Comparison of ENCODE assay signal across 9 cellular contexts in the genomic region with DNA sequence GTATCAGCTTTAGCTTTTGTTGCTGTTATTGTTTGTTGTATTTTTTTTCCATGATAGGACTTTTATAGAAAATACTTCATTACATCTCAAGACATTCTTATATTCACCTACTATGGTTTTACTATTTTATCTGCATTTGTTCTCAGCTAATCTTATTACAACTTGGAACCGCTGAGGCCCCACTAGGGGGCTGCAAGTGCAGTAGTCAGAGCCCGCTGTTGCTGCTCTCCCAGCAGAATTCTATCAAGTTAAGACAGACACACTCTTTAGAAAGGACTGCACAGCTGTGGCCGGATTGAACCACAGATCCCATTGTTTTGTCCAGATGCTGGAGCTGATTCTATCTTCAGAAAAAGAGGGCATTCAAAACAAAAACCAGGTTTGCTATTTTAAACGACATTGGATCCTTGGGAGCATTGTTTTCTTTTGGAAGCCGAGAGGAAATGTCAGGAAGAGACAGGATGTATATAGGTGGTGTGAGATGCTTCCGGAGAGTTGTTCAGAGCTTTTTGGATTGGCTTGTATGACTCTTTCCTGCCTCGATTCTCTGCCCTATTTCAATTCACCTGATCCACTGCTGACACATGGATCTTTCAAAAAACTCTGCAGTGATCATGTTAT.
DNase-seq lines count a peak whose midpoint lies in the region; ATAC-seq and TF ChIP-seq lines count a peak whose summit lies in the region.
"Had no signal": no experiment of that assay in that cellular context is flagged by ENCODE, and none has a peak within 500 bp of the region (broad histone marks: within the 10 kb centered on the region; RNA-seq: fewer than 3 reads in every experiment).

No MANE protein-coding gene starts in this region.

- H3K9ac ChIP-seq in OCI-LY1 (ENCODE audit: low read length) (no peak overlapping the region), fibroblast of lung (ENCODE audit: insufficient read depth, low read length) (no peak overlapping the region)

- H3K27ac ChIP-seq in GM23338 (ENCODE audit: low read depth) (no peak overlapping the region), OCI-LY1 (ENCODE audit: low read depth, low read length, poor library complexity, severe bottlenecking) (no peak overlapping the region), fibroblast of lung (ENCODE audit: insufficient read depth, low read length) (no peak overlapping the region)
- H3K27ac ChIP-seq: body of pancreas had no signal

- H3K9me3 Mint-ChIP-seq in GM23338 (peaks cover 8% of the 10 kb centered on the region), progenitor cell of endocrine pancreas (ENCODE audit: low read depth) (no peaks in the 10 kb centered on the region)
- H3K9me3 Mint-ChIP-seq in T-helper 2 cell treated with Interferon-gamma antibody and Interleukin-4, amounts not matched to agents 5 μg/mL and 100 μg/mL, for 36 hours, result no peaks in the 10 kb centered on the region

- DNase-seq in GM23338 (ENCODE audit: low spot score) (peak; percentile 65), fibroblast of lung (ENCODE audit: low read depth in 2 of 2) (peak; percentile 20), progenitor cell of endocrine pancreas (ENCODE audit: low spot score, unreplicated experiment) (no peak), NCI-H1436 (lab: John Stamatoyannopoulos, UW) (no peak)
- DNase-seq in T-helper 2 cell treated with Interferon-gamma antibody and Interleukin-4, amounts not matched to agents 5 μg/mL and 100 μg/mL, for 36 hours (ENCODE audit: low spot score), result no peak

- H3K36me3 Mint-ChIP-seq in GM23338 (ENCODE audit: low read depth) (peaks cover 16% of the 10 kb centered on the region; the same call in 2 of the 3 replicates), progenitor cell of endocrine pancreas (ENCODE audit: insufficient read depth) (no peaks in the 10 kb centered on the region)
- H3K36me3 Mint-ChIP-seq in T-helper 2 cell treated with Interferon-gamma antibody and Interleukin-4, amounts not matched to agents 5 μg/mL and 100 μg/mL, for 36 hours (ENCODE audit: low read depth), result no peaks in the 10 kb centered on the region

- H3K4me3 Mint-ChIP-seq in GM23338 (no peak overlapping the region), progenitor cell of endocrine pancreas (ENCODE audit: low read depth) (no peak overlapping the region)
- H3K4me3 Mint-ChIP-seq in T-helper 2 cell treated with Interferon-gamma antibody and Interleukin-4, amounts not matched to agents 5 μg/mL and 100 μg/mL, for 36 hours, result no peak overlapping the region

- peak overlapping the region; percentile 28; the same call in 1 of the 2 replicates for H2AFZ ChIP-seq in GM23338
- H2AFZ ChIP-seq in OCI-LY1 (ENCODE audit: low read length), result no peak overlapping the region
- no peak overlapping the region for H2AFZ ChIP-seq in fibroblast of lung (ENCODE audit: low read length)

- H3K27me3 Mint-ChIP-seq in GM23338 (ENCODE audit: insufficient read depth, low read depth, poor library complexity), result peaks cover 2% of the 10 kb centered on the region
- H3K27me3 Mint-ChIP-seq in progenitor cell of endocrine pancreas, result peaks cover 3% of the 10 kb centered on the region
- H3K27me3 Mint-ChIP-seq in T-helper 2 cell treated with Interferon-gamma antibody and Interleukin-4, amounts not matched to agents 5 μg/mL and 100 μg/mL, for 36 hours (ENCODE audit: low read depth), result no peaks in the 10 kb centered on the region

- no peaks in the 10 kb centered on the region for H3K36me3 ChIP-seq in GM23338 (ENCODE audit: insufficient read depth)
- no peaks in the 10 kb centered on the region for H3K36me3 ChIP-seq in OCI-LY1 (ENCODE audit: insufficient read depth, low read length)
- no peaks in the 10 kb centered on the region for H3K36me3 ChIP-seq in fibroblast of lung (ENCODE audit: control insufficient read depth, insufficient read depth, low read length)

- peaks cover 2% of the 10 kb centered on the region; the same call in 1 of the 3 replicates for H3K4me1 Mint-ChIP-seq in GM23338
- H3K4me1 Mint-ChIP-seq in progenitor cell of endocrine pancreas (ENCODE audit: low read depth), result no peaks in the 10 kb centered on the region
- no peaks in the 10 kb centered on the region for H3K4me1 Mint-ChIP-seq in T-helper 2 cell treated with Interferon-gamma antibody and Interleukin-4, amounts not matched to agents 5 μg/mL and 100 μg/mL, for 36 hours (ENCODE audit: low read depth)

- H3K27ac Mint-ChIP-seq in GM23338 (no peak overlapping the region), progenitor cell of endocrine pancreas (no peak overlapping the region)
- no peak overlapping the region for H3K27ac Mint-ChIP-seq in T-helper 2 cell treated with Interferon-gamma antibody and Interleukin-4, amounts not matched to agents 5 μg/mL and 100 μg/mL, for 36 hours

- H3F3A ChIP-seq in GM23338 (replicated peaks; ENCODE audit: low read depth) (no peaks in the 10 kb centered on the region), OCI-LY1 (ENCODE audit: insufficient read depth, low read length) (no peaks in the 10 kb centered on the region)

- H3K9me3 ChIP-seq in OCI-LY1 (ENCODE audit: low read length) (no peaks in the 10 kb centered on the region), fibroblast of lung (ENCODE audit: control insufficient read depth, insufficient read depth, low read depth, low read length) (no peaks in the 10 kb centered on the region)
- H3K9me3 ChIP-seq: body of pancreas had no signal

- peak; percentile 53 to 72 for TF ChIP-seq CTCF in GM23338 (conservative IDR thresholded peaks at IDR 0.05; ENCODE audit: low read depth in 2 of 2)
- TF ChIP-seq CTCF in OCI-LY1 (IDR thresholded peaks at IDR 0.05; ENCODE audit: low read length), result peak; percentile 62
- peak; percentile 17 to 40 for TF ChIP-seq CTCF in fibroblast of lung (conservative IDR thresholded peaks at IDR 0.05 in 1 of 2, IDR thresholded peaks at IDR 0.05 in 1 of 2; ENCODE audit: low read depth in 1 of 2, low read length in 2 of 2)
- TF ChIP-seq CTCF in progenitor cell of endocrine pancreas (IDR thresholded peaks at IDR 0.05; ENCODE audit: unreplicated experiment), result peak; percentile 70

- H3K4me2 ChIP-seq in GM23338 (no peak overlapping the region), OCI-LY1 (ENCODE audit: low read length) (no peak overlapping the region), fibroblast of lung (ENCODE audit: extremely low read depth, insufficient read depth, low read length) (no peak overlapping the region)

- H3K27me3 ChIP-seq in GM23338 (ENCODE audit: insufficient read depth) (no peaks in the 10 kb centered on the region), OCI-LY1 (ENCODE audit: insufficient read depth, low read length) (peaks cover 6% of the 10 kb centered on the region), fibroblast of lung (ENCODE audit: control insufficient read depth, insufficient read depth, low read length) (no peaks in the 10 kb centered on the region)
- H3K27me3 ChIP-seq: body of pancreas had no signal

- H3K79me2 ChIP-seq in GM23338 (replicated peaks; ENCODE audit: insufficient read depth) (no peaks in the 10 kb centered on the region), OCI-LY1 (ENCODE audit: insufficient read depth, low read length) (no peaks in the 10 kb centered on the region), fibroblast of lung (ENCODE audit: control insufficient read depth, insufficient read depth, low read length) (no peaks in the 10 kb centered on the region)

- H3K9me2 ChIP-seq in GM23338 (ENCODE audit: insufficient read depth), result peaks cover 13% of the 10 kb centered on the region; the same call in 1 of the 2 replicates
- H3K9me2 ChIP-seq in OCI-LY1 (ENCODE audit: low read depth, low read length), result no peaks in the 10 kb centered on the region

- H3K4me3 ChIP-seq in GM23338 (no peak overlapping the region), OCI-LY1 (ENCODE audit: low read depth, low read length, poor library complexity, severe bottlenecking) (no peak overlapping the region), fibroblast of lung (replicated peaks in 1 of 4; ENCODE audit: control extremely low read depth in 1 of 4, insufficient read depth in 1 of 4, low read depth in 3 of 4, low read length in 4 of 4) (no peak overlapping the region)
- H3K4me3 ChIP-seq: body of pancreas had no signal

- no peaks in the 10 kb centered on the region for H3K4me1 ChIP-seq in GM23338 (ENCODE audit: insufficient read depth)
- no peaks in the 10 kb centered on the region for H3K4me1 ChIP-seq in OCI-LY1 (ENCODE audit: insufficient read depth, low read length, severe bottlenecking)
- no peaks in the 10 kb centered on the region for H3K4me1 ChIP-seq in fibroblast of lung (ENCODE audit: control insufficient read depth, extremely low read depth, insufficient read depth, low read length)
- H3K4me1 ChIP-seq: body of pancreas had no signal

- ATAC-seq in GM23338, result peak; percentile 91
- no peak for ATAC-seq in GM19395 (IDR thresholded peaks at IDR 0.05; ENCODE audit: unreplicated experiment)
- ATAC-seq in GM18858 (IDR thresholded peaks at IDR 0.05; ENCODE audit: unreplicated experiment), result no peak
- ATAC-seq: body of pancreas had no signal

- no peaks in the 10 kb centered on the region for H4K20me1 ChIP-seq in GM23338 (replicated peaks; ENCODE audit: insufficient read depth)
- no peaks in the 10 kb centered on the region for H4K20me1 ChIP-seq in OCI-LY1 (ENCODE audit: insufficient read depth, low read length)
- H4K20me1 ChIP-seq in fibroblast of lung (ENCODE audit: control insufficient read depth, extremely low read depth, insufficient read depth, low read length), result no peaks in the 10 kb centered on the region

TF ChIP-seq in GM23338, 12 proteins besides CTCF, POLR2A, EP300 and RAD21:
- TF ChIP-seq EZH2phosphoT487 (IDR thresholded peaks at IDR 0.05; ENCODE audit: unreplicated experiment) (no peak), POLR2AphosphoS5 (IDR thresholded peaks at IDR 0.05; ENCODE audit: low read depth) (no peak)

Comparison
In these comparisons a context has a peak if more than half of its experiments do, and no peak if none do; other contexts are left out.
1. DNase-seq: peak in GM23338 (single experiment) and fibroblast of lung (2 of 2); none in progenitor cell of endocrine pancreas (single experiment), NCI-H1436 (single experiment) and T-helper 2 cell treated with Interferon-gamma antibody and Interleukin-4, amounts not matched to agents 5 μg/mL and 100 μg/mL, for 36 hours (single experiment).
2. Peak in every context shown above with its lines, with median percentiles within 50 percentile points of each other: CTCF ChIP-seq.